2 cellular contexts compared by ENCODE assay signal in genomic region chr17:8837438-8838075, GRCh38.
TF ChIP-seq lines count a peak whose summit lies in the region.

No MANE protein-coding gene starts in this region.

TF ChIP-seq in SK-N-SH, 30 proteins besides CTCF, POLR2A, EP300 and RAD21:
- peak; percentile 67 for TF ChIP-seq USF1 (IDR thresholded peaks at IDR 0.05; ENCODE audit: borderline replicate concordance, low read depth)
- no peak for TF ChIP-seq ZBTB33 (IDR thresholded peaks at IDR 0.05; ENCODE audit: borderline replicate concordance, low read depth)

TF ChIP-seq in SK-N-SH treated with all-trans-retinoic acid at 6 μM for 48 hours, 23 proteins besides CTCF, POLR2A, EP300 and RAD21:
- no peak for TF ChIP-seq ZFP30 (CRISPR knock-in tag; IDR thresholded peaks at IDR 0.05)
